In the genomic region with DNA sequence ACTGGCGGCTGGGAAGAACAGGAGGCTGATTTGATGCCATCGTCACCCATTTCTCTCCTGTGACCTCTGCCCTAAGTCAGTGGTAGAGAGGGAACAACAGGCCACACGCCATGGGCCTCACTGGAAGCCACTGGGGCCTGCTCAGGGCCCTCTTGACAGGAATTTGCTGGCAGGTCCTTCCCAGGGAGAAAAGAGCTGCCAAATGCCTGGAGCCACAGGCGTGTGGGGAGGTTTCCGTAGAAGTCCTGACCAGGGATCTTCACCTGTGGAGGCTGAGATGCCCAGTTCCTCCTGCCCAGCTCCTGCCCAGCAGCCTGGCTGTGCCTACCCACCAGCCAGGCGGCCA, we compare ENCODE assay signal across 26 cellular contexts. TPM values are rescaled to one million over a fixed set of nuclear protein-coding genes. Genes with fewer than 3 reads are reported as not detected.
"Had no signal": no experiment of that assay in that cellular context is flagged by ENCODE, and none has a peak within 500 bp of the region (broad histone marks: within the 10 kb centered on the region; RNA-seq: fewer than 3 reads in every experiment).

No MANE protein-coding gene starts in this region.

- H3K4me3 ChIP-seq: MG63 had no signal

- H3K9me3 ChIP-seq: MG63 had no signal

- FAIRE-seq: astrocyte had no signal

- H3K27me3 ChIP-seq: MG63 had no signal

- H3K27ac ChIP-seq: VCaP had no signal

- ATAC-seq: activated CD4-positive, CD25-positive, alpha-beta regulatory T cell treated with anti-CD3 and anti-CD28 coated beads, Interleukin-2, amount 50 U/mL, for 24 hours; activated CD8-positive, alpha-beta T cell treated with anti-CD3 and anti-CD28 coated beads for 36 hours; activated naive CD8-positive, alpha-beta T cell treated with anti-CD3 and anti-CD28 coated beads, Interleukin-2, amount 50 U/mL, for 24 hours had no signal

- DNase-seq: activated CD4-positive, alpha-beta T cell treated with anti-CD3 and anti-CD28 coated beads for 4 hours; activated CD8-positive, alpha-beta memory T cell treated with anti-CD3 and anti-CD28 coated beads, Interleukin-2, amount 50 U/mL, for 4 hours; activated CD8-positive, alpha-beta T cell treated with anti-CD3 and anti-CD28 coated beads for 36 hours; activated naive CD4-positive, alpha-beta T cell; activated naive CD8-positive, alpha-beta T cell treated with anti-CD3 and anti-CD28 coated beads, Interleukin-2, amount 50 U/mL, for 24 hours; activated T-cell treated with anti-CD3 and anti-CD28 coated beads, Interleukin-2, amount 50 U/mL, for 1 hour; amygdala; MG63; MV-4-11; NCI-H1092 treated with DMSO at 0.1 percent for 48 hours; NCI-H1417 treated with DMSO at 0.1 percent for 48 hours; NCI-H1694; NCI-H2029; NCI-H2107; NCI-H2171 treated with DMSO at 0.1 percent for 48 hours; NCI-H345; NCI-H510A; NCI-H526 treated with DMSO at 0.1 percent for 48 hours; NCI-H82; OCI-M1; RPMI8226; SHP77 treated with DMSO at 0.1 percent for 48 hours; T-helper 1 cell had no signal

RNA-seq across cellular contexts. Expression of a gene that starts 37.7 kb away (rescaled TPM):
- total RNA-seq: activated CD8-positive, alpha-beta T cell treated with anti-CD3 and anti-CD28 coated beads for 36 hours had no signal
